2 cellular contexts compared by ENCODE assay signal in genomic region chr19:16226184-16226591, GRCh38.
TF ChIP-seq lines count a peak whose summit lies in the region.

No MANE protein-coding gene starts in this region.

TF ChIP-seq in GM23338, 12 proteins besides CTCF, POLR2A, EP300 and RAD21 (continued from another document):
- TF ChIP-seq CREB1 (CRISPR knock-in tag; IDR thresholded peaks at IDR 0.05; ENCODE audit: low read depth): no peak
- no peak for TF ChIP-seq REST (IDR thresholded peaks at IDR 0.05; ENCODE audit: unreplicated experiment)
- no peak for TF ChIP-seq ZNF114 (CRISPR knock-in tag; IDR thresholded peaks at IDR 0.05)
- no peak for TF ChIP-seq JUNB (IDR thresholded peaks at IDR 0.05; ENCODE audit: unreplicated experiment)
- no peak for TF ChIP-seq EZH2 (IDR thresholded peaks at IDR 0.05; ENCODE audit: low read depth, unreplicated experiment)
- no peak for TF ChIP-seq EZH2phosphoT487 (IDR thresholded peaks at IDR 0.05; ENCODE audit: unreplicated experiment)
- no peak for TF ChIP-seq POLR2AphosphoS5 (IDR thresholded peaks at IDR 0.05; ENCODE audit: low read depth)

TF ChIP-seq in WTC11, 78 proteins besides CTCF, POLR2A, EP300 and RAD21 (continued from another document):
- no peak for TF ChIP-seq ATF2 (CRISPR knock-in tag; IDR thresholded peaks at IDR 0.05; ENCODE audit: borderline replicate concordance, low read depth)
